In the genomic region with DNA sequence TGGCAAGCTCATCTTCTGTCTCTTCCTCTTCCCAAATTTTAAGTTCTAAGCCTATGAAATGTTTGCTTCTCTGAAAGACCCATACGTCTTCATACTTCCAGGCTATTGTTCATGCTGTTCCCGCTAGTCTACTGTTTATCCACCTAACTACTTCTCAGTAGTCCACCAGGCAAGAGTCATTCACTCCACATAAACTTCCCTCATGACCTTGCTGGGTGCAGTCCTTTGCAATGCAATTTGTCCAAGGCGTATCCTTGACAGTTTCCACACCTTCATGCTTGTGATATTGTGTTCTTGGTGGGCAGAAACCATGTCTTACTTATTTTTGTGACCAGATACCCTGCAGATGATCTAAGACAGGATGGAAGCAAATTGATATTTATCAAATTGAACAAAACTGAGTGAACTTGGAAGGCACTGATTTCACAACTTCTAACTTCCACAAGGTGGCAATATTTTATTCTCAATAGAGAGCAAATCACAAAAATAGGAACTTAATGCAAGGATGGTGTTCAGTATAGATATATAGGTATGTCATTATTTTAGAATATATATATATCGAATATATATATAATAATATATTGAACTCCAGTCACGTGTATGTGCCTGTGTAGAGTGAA, we compare ENCODE assay signal across 9 cellular contexts. TPM values are rescaled to one million over a fixed set of nuclear protein-coding genes. Genes with fewer than 3 reads are reported as not detected.
DNase-seq lines count a peak whose midpoint lies in the region; ATAC-seq, FAIRE-seq and TF ChIP-seq lines count a peak whose summit lies in the region.
"Had no signal": no experiment of that assay in that cellular context is flagged by ENCODE, and none has a peak within 500 bp of the region (broad histone marks: within the 10 kb centered on the region; RNA-seq: fewer than 3 reads in every experiment).

No MANE protein-coding gene starts in this region.

- peaks cover 6 to 8% of the 10 kb centered on the region in 2 experiments for H3K4me1 Mint-ChIP-seq in H9

- no peak overlapping the region for H2BK5ac ChIP-seq in H9 (ENCODE audit: insufficient read length, low read length)

- no peak overlapping the region for H2BK15ac ChIP-seq in H9 (ENCODE audit: low read depth, low read length)

- H3K18ac ChIP-seq in H9 (ENCODE audit: insufficient read length, low read depth, low read length) = no peak overlapping the region

- TF ChIP-seq CTCF in 22Rv1 (IDR thresholded peaks at IDR 0.05) = peak; percentile 61
- peak; percentile 57 for TF ChIP-seq CTCF in H9 (conservative IDR thresholded peaks at IDR 0.05)
- no peak for TF ChIP-seq CTCF in omental fat pad (IDR thresholded peaks at IDR 0.05)

- H3K36me3 Mint-ChIP-seq in H9 (ENCODE audit: insufficient read depth in 1 of 3, low read depth in 3 of 3) = no peaks in the 10 kb centered on the region

- H3K27ac ChIP-seq in 22Rv1 = no peak overlapping the region
- H3K27ac ChIP-seq in H9 (ENCODE audit: insufficient read length, low read depth, low read length) = no peak overlapping the region

- no CpG with 5 or more reads among the region's 5 CpGs for WGBS in H9 (ENCODE audit: extremely low coverage, insufficient read length, low lambda C conversion rate)

- H2BK20ac ChIP-seq in H9 (ENCODE audit: low read depth, low read length, poor library complexity, severe bottlenecking) = no peak overlapping the region

- H4K20me1 ChIP-seq in H9 (ENCODE audit: control insufficient read depth, insufficient read depth, insufficient read length) = no peaks in the 10 kb centered on the region

- H3K27me3 Mint-ChIP-seq in H9 (ENCODE audit: low read depth) = no peaks in the 10 kb centered on the region

- no peak overlapping the region for H2AFZ ChIP-seq in H9 (ENCODE audit: low read length)

- no peak overlapping the region for H4K5ac ChIP-seq in H9 (ENCODE audit: insufficient read length, low read depth, low read length)

- peaks cover under 1% of the 10 kb centered on the region; the same call in 1 of the 2 replicates for H3K4me1 ChIP-seq in H9 (ENCODE audit: insufficient read depth, low read length)

- H4K91ac ChIP-seq in H9 (ENCODE audit: insufficient read length, low read depth, low read length) = no peak overlapping the region

- no peak overlapping the region for H3T11ph ChIP-seq in H9 (ENCODE audit: low read length)

- H3K23me2 ChIP-seq in H9 (ENCODE audit: insufficient read length, low read depth, low read length, poor library complexity, severe bottlenecking) = no peaks in the 10 kb centered on the region

- H3K79me2 ChIP-seq in H9 (ENCODE audit: insufficient read depth, low read length) = no peaks in the 10 kb centered on the region

- H3K23ac ChIP-seq in H9 (ENCODE audit: insufficient read length, low read depth, low read length) = no peak overlapping the region

- no peak overlapping the region for H3K14ac ChIP-seq in H9 (ENCODE audit: insufficient read depth, low read length)

- no peaks in the 10 kb centered on the region for H3K27me3 ChIP-seq in H9 (ENCODE audit: insufficient read depth, low read length)

- no peak for ATAC-seq in omental fat pad (ENCODE audit: low FRiP score)
- no peak for ATAC-seq in activated CD4-positive, CD25-positive, alpha-beta regulatory T cell treated with anti-CD3 and anti-CD28 coated beads, Interleukin-2, amount 50 U/mL, for 24 hours

- H3K4me2 ChIP-seq in H9 (ENCODE audit: insufficient read depth, insufficient read length, low read length) = no peak overlapping the region

- no peak overlapping the region for H3K56ac ChIP-seq in H9 (ENCODE audit: insufficient read length, low read depth, low read length)

- no peaks in the 10 kb centered on the region for H3K9me3 Mint-ChIP-seq in H9

- DNase-seq in H9 (no peak), SKM-1 (lab: John Stamatoyannopoulos, UW; ENCODE audit: unreplicated experiment) (peak; percentile 15), omental fat pad (ENCODE audit: low spot score) (no peak), iPS-NIHi7 (ENCODE audit: extremely low spot score) (no peak)
- DNase-seq in stimulated activated CD8-positive, alpha-beta memory T cell treated with anti-CD3 and anti-CD28 coated beads, Interleukin-4, amount 100 ng/mL, for 48 hours = no peak

- H2BK120ac ChIP-seq in H9 (ENCODE audit: low read depth, low read length, poor library complexity, severe bottlenecking) = no peak overlapping the region

- H3K4me3 Mint-ChIP-seq in H9 = no peak overlapping the region

- no peaks in the 10 kb centered on the region for H3K9me3 ChIP-seq in H9 (ENCODE audit: control insufficient read depth, low read depth, low read length)

- no peak overlapping the region for H2BK12ac ChIP-seq in H9 (ENCODE audit: insufficient read length, low read depth, low read length)

- no peak overlapping the region for H3K27ac Mint-ChIP-seq in H9

- no peak overlapping the region for H3K4ac ChIP-seq in H9 (ENCODE audit: low read depth, low read length)

- no peak overlapping the region for H2AK5ac ChIP-seq in H9 (ENCODE audit: insufficient read length, low read length)

- H4K8ac ChIP-seq in H9 (replicated peaks; ENCODE audit: insufficient read length, low read depth, low read length) = no peak overlapping the region

- peak; percentile 98 for FAIRE-seq in islet of Langerhans (lab: Jason Lieb, UNC)

- H3K79me1 ChIP-seq in H9 (ENCODE audit: insufficient read depth, low read depth, low read length, poor library complexity, severe bottlenecking) = no peaks in the 10 kb centered on the region

- H3K9ac ChIP-seq in H9 (ENCODE audit: extremely low read depth, insufficient read length, low read length) = no peak overlapping the region

RNA-seq across cellular contexts. Expression of a gene that starts 30.3 kb away (rescaled TPM):
- total RNA-seq in H9 (2021) (0.18 TPM in 1 of 2 replicates, not detected in the other), omental fat pad (1 to 10 TPM in 1 of 4 donors, not detected in 3; 1.7 TPM)
- total RNA-seq: NCI-H460 had no signal

RNA-seq across cellular contexts. Expression of a gene that starts 51.3 kb away (rescaled TPM):
- total RNA-seq in H9 (2021) (0.13 TPM in 1 of 2 replicates, not detected in the other), omental fat pad (10 to 100 TPM in 2 of 4 donors, 1 to 10 TPM in 2; 7.6 to 23.3 (median 12.5) TPM)

Comparison
In these comparisons a context has a peak if more than half of its experiments do, and no peak if none do; other contexts are left out.
1. CTCF ChIP-seq: peak in 22Rv1 (single experiment) and H9 (single experiment); none in omental fat pad (0 of 3).